Comparison of ENCODE assay signal across 15 cellular contexts in genomic region chr15:39948817-39949216, GRCh38.
DNase-seq lines count a peak whose midpoint lies in the region; ATAC-seq and TF ChIP-seq lines count a peak whose summit lies in the region.
"Had no signal": no experiment of that assay in that cellular context is flagged by ENCODE, and none has a peak within 500 bp of the region (broad histone marks: within the 10 kb centered on the region; RNA-seq: fewer than 3 reads in every experiment).

No MANE protein-coding gene starts in this region.

- no peak overlapping the region for H3K4me3 Mint-ChIP-seq in activated naive CD4-positive, alpha-beta T cell treated with anti-CD3 and anti-CD28 coated beads, Interleukin-2, amount 10 ng/mL, durations not matched to agents 7 days and 5 days
- no peak overlapping the region for H3K4me3 Mint-ChIP-seq in nephron progenitor cell

- peaks cover 37% of the 10 kb centered on the region for H3K36me3 Mint-ChIP-seq in activated naive CD4-positive, alpha-beta T cell treated with anti-CD3 and anti-CD28 coated beads, Interleukin-2, amount 10 ng/mL, durations not matched to agents 7 days and 5 days
- peaks cover 60% of the 10 kb centered on the region for H3K36me3 Mint-ChIP-seq in nephron progenitor cell (ENCODE audit: low read depth)

- DNase-seq in activated naive CD4-positive, alpha-beta T cell treated with anti-CD3 and anti-CD28 coated beads, Interleukin-2, amount 10 ng/mL, durations not matched to agents 7 days and 5 days, result no peak
- no peak for DNase-seq in activated naive CD4-positive, alpha-beta T cell treated with anti-CD3 and anti-CD28 coated beads, Interleukin-2, amount 50 U/mL, for 16 hours
- DNase-seq in NCI-H146 treated with DMSO at 0.1 percent for 48 hours (lab: John Stamatoyannopoulos, UW; ENCODE audit: unreplicated experiment), result peak; percentile 34
- DNase-seq in NCI-H69 (lab: John Stamatoyannopoulos, UW), result peak; percentile 94
- no peak for DNase-seq in nephron progenitor cell
- no peak for DNase-seq in glomerular visceral epithelial cell (ENCODE audit: extremely low spot score)
- no peak for DNase-seq in activated CD8-positive, alpha-beta memory T cell treated with anti-CD3 and anti-CD28 coated beads, Interleukin-2, amount 50 U/mL, for 4 hours
- DNase-seq: AML-193, GF-D8, Karpas-422, NCI-H1105 treated with DMSO at 0.1 percent for 48 hours, NCI-H2171 treated with DMSO at 0.1 percent for 48 hours, NCI-H524 treated with DMSO at 0.1 percent for 48 hours, SW 1271 had no signal

- CTCF ChIA-PET in activated naive CD4-positive, alpha-beta T cell treated with anti-CD3 and anti-CD28 coated beads, Interleukin-2, amount 10 ng/mL, durations not matched to agents 7 days and 5 days (lab: Charles Lee), result no interaction called here

- H3K4me1 Mint-ChIP-seq in activated naive CD4-positive, alpha-beta T cell treated with anti-CD3 and anti-CD28 coated beads, Interleukin-2, amount 10 ng/mL, durations not matched to agents 7 days and 5 days, result peaks cover 32% of the 10 kb centered on the region
- H3K4me1 Mint-ChIP-seq in nephron progenitor cell, result peaks cover 5% of the 10 kb centered on the region

- no peaks in the 10 kb centered on the region for H3K27me3 Mint-ChIP-seq in activated naive CD4-positive, alpha-beta T cell treated with anti-CD3 and anti-CD28 coated beads, Interleukin-2, amount 10 ng/mL, durations not matched to agents 7 days and 5 days
- H3K27me3 Mint-ChIP-seq in nephron progenitor cell (ENCODE audit: low read depth, poor library complexity), result no peaks in the 10 kb centered on the region

- ATAC-seq in GM18517 (IDR thresholded peaks at IDR 0.05; ENCODE audit: unreplicated experiment), result no peak

- H3K27ac Mint-ChIP-seq in activated naive CD4-positive, alpha-beta T cell treated with anti-CD3 and anti-CD28 coated beads, Interleukin-2, amount 10 ng/mL, durations not matched to agents 7 days and 5 days, result peak overlapping the region; percentile 5
- peak overlapping the region; percentile 21 for H3K27ac Mint-ChIP-seq in nephron progenitor cell

- no peaks in the 10 kb centered on the region for H3K9me3 Mint-ChIP-seq in activated naive CD4-positive, alpha-beta T cell treated with anti-CD3 and anti-CD28 coated beads, Interleukin-2, amount 10 ng/mL, durations not matched to agents 7 days and 5 days
- peaks cover 14% of the 10 kb centered on the region for H3K9me3 Mint-ChIP-seq in nephron progenitor cell

- TF ChIP-seq CTCF in nephron progenitor cell (IDR thresholded peaks at IDR 0.05), result no peak

Comparison
In these comparisons a context has a peak if more than half of its experiments do, and no peak if none do; other contexts are left out.
1. DNase-seq: peak in NCI-H146 treated with DMSO at 0.1 percent for 48 hours (single experiment) and NCI-H69 (single experiment); none in activated naive CD4-positive, alpha-beta T cell treated with anti-CD3 and anti-CD28 coated beads, Interleukin-2, amount 10 ng/mL, durations not matched to agents 7 days and 5 days (single experiment), activated naive CD4-positive, alpha-beta T cell treated with anti-CD3 and anti-CD28 coated beads, Interleukin-2, amount 50 U/mL, for 16 hours (single experiment), nephron progenitor cell (single experiment), glomerular visceral epithelial cell (single experiment) and activated CD8-positive, alpha-beta memory T cell treated with anti-CD3 and anti-CD28 coated beads, Interleukin-2, amount 50 U/mL, for 4 hours (single experiment).